In genomic region chr12:76608070-76608469, GRCh38 we compare ENCODE assay signal across 34 cellular contexts.
"Had no signal": no experiment of that assay in that cellular context is flagged by ENCODE, and none has a peak within 500 bp of the region (broad histone marks: within the 10 kb centered on the region; RNA-seq: fewer than 3 reads in every experiment).

No MANE protein-coding gene starts in this region.

- H3K4me1 Mint-ChIP-seq: activated CD4-positive, alpha-beta T cell treated with anti-CD3 and anti-CD28 coated beads for 36 hours; activated CD4-positive, alpha-beta T cell treated with anti-CD3 and anti-CD28 coated beads, Interleukin-2, amount 10 ng/mL, durations not matched to agents 24 days and 14 days; activated CD8-positive, alpha-beta memory T cell treated with anti-CD3 and anti-CD28 coated beads, Interleukin-2, amount 10 ng/mL, durations not matched to agents 7 days and 5 days; activated naive CD4-positive, alpha-beta T cell treated with anti-CD3 and anti-CD28 coated beads, Interleukin-2, amount 50 U/mL, for 24 hours; activated naive CD8-positive, alpha-beta T cell treated with anti-CD3 and anti-CD28 coated beads for 36 hours; activated naive CD8-positive, alpha-beta T cell treated with anti-CD3 and anti-CD28 coated beads, Interleukin-2, amount 50 U/mL, for 24 hours; T-helper 17 cell had no signal

- H3K4me3 ChIP-seq: adrenal gland, body of pancreas had no signal

- H3K27ac Mint-ChIP-seq: activated CD4-positive, alpha-beta memory T cell treated with anti-CD3 and anti-CD28 coated beads for 36 hours; activated CD4-positive, alpha-beta T cell treated with anti-CD3 and anti-CD28 coated beads for 36 hours; activated CD4-positive, alpha-beta T cell treated with anti-CD3 and anti-CD28 coated beads, Interleukin-2, amount 10 ng/mL, durations not matched to agents 24 days and 14 days; activated CD8-positive, alpha-beta memory T cell treated with anti-CD3 and anti-CD28 coated beads, Interleukin-2, amount 10 ng/mL, durations not matched to agents 7 days and 5 days; activated CD8-positive, alpha-beta T cell treated with anti-CD3 and anti-CD28 coated beads, Interleukin-2, amount 10 ng/mL, durations not matched to agents 7 days and 5 days; activated naive CD4-positive, alpha-beta T cell treated with anti-CD3 and anti-CD28 coated beads for 36 hours; activated naive CD4-positive, alpha-beta T cell treated with anti-CD3 and anti-CD28 coated beads, Interleukin-2, amount 50 U/mL, for 24 hours; activated naive CD8-positive, alpha-beta T cell treated with anti-CD3 and anti-CD28 coated beads for 36 hours; activated naive CD8-positive, alpha-beta T cell treated with anti-CD3 and anti-CD28 coated beads, Interleukin-2, amount 50 U/mL, for 24 hours; activated T-helper 1 cell treated with anti-CD3 and anti-CD28 coated beads, Interleukin-12 subunit alpha, Interleukin-12 subunit beta, Interleukin-2, Interleukin-4 antibody, amounts not matched to agents 30 ng/mL and 10 ng/mL and 1 ng/mL, durations not matched to agents 14 hours and 24 hours and 36 hours; activated T-helper 2 cell treated with anti-CD3 and anti-CD28 coated beads, Interferon-gamma antibody, Interleukin-2, Interleukin-4, amounts not matched to agents 10 μg/mL and 5 μg/mL and 100 μg/mL, durations not matched to agents 14 hours and 24 hours and 36 hours; effector memory CD8-positive, alpha-beta T cell; T-helper 17 cell; T-helper 2 cell treated with Interferon-gamma antibody and Interleukin-4, amounts not matched to agents 5 μg/mL and 100 μg/mL, for 36 hours had no signal

- H3K36me3 Mint-ChIP-seq: activated CD4-positive, alpha-beta memory T cell treated with anti-CD3 and anti-CD28 coated beads for 36 hours; activated CD8-positive, alpha-beta memory T cell treated with anti-CD3 and anti-CD28 coated beads, Interleukin-2, amount 10 ng/mL, durations not matched to agents 7 days and 5 days; activated naive CD4-positive, alpha-beta T cell treated with anti-CD3 and anti-CD28 coated beads, Interleukin-2, amount 50 U/mL, for 24 hours; activated naive CD8-positive, alpha-beta T cell treated with anti-CD3 and anti-CD28 coated beads for 36 hours had no signal

- DNase-seq: activated CD4-positive, alpha-beta memory T cell treated with anti-CD3 and anti-CD28 coated beads for 36 hours; activated CD4-positive, alpha-beta T cell treated with anti-CD3 and anti-CD28 coated beads for 36 hours; activated CD4-positive, alpha-beta T cell treated with anti-CD3 and anti-CD28 coated beads, Interleukin-2, amount 10 ng/mL, durations not matched to agents 24 days and 14 days; activated CD4-positive, CD25-positive, alpha-beta regulatory T cell; activated CD4-positive, CD25-positive, alpha-beta regulatory T cell treated with anti-CD3 and anti-CD28 coated beads, Interleukin-2, amount 50 U/mL, for 72 hours; activated CD8-positive, alpha-beta memory T cell treated with anti-CD3 and anti-CD28 coated beads, Interleukin-2, amount 10 ng/mL, durations not matched to agents 7 days and 5 days; activated CD8-positive, alpha-beta memory T cell treated with anti-CD3 and anti-CD28 coated beads, Interleukin-2, amount 50 U/mL, for 4 hours; activated CD8-positive, alpha-beta T cell treated with anti-CD3 and anti-CD28 coated beads, Interleukin-2, amount 10 ng/mL, durations not matched to agents 7 days and 5 days; activated effector memory CD4-positive, alpha-beta T cell treated with anti-CD3 and anti-CD28 coated beads, Interleukin-2, amount 50 U/mL, for 16 hours; activated naive CD4-positive, alpha-beta T cell treated with anti-CD3 and anti-CD28 coated beads for 36 hours; activated naive CD8-positive, alpha-beta T cell treated with anti-CD3 and anti-CD28 coated beads for 36 hours; activated naive CD8-positive, alpha-beta T cell treated with anti-CD3 and anti-CD28 coated beads, Interleukin-2, amount 50 U/mL, for 24 hours; activated T-cell treated with anti-CD3 and anti-CD28 coated beads, Interleukin-2, amount 50 U/mL, for 1 hour; activated T-cell treated with anti-CD3 and anti-CD28 coated beads, Interleukin-2, amount 50 U/mL, for 48 hours; adrenal gland; amygdala; aorta; body of pancreas; cortex of kidney; dermis blood vessel endothelial cell; effector CD4-positive, alpha-beta T cell; effector memory CD8-positive, alpha-beta T cell; T-helper 1 cell; T-helper 17 cell; T1000; WERI-Rb-1 had no signal

- H3K36me3 ChIP-seq: adrenal gland, WERI-Rb-1 had no signal

- H3K9me3 ChIP-seq: adrenal gland, body of pancreas had no signal

- H3K9me3 Mint-ChIP-seq: activated CD4-positive, alpha-beta memory T cell treated with anti-CD3 and anti-CD28 coated beads for 36 hours; activated CD4-positive, alpha-beta T cell treated with anti-CD3 and anti-CD28 coated beads, Interleukin-2, amount 10 ng/mL, durations not matched to agents 24 days and 14 days; activated naive CD4-positive, alpha-beta T cell treated with anti-CD3 and anti-CD28 coated beads for 36 hours; activated naive CD4-positive, alpha-beta T cell treated with anti-CD3 and anti-CD28 coated beads, Interleukin-2, amount 50 U/mL, for 24 hours; activated naive CD8-positive, alpha-beta T cell treated with anti-CD3 and anti-CD28 coated beads for 36 hours; activated naive CD8-positive, alpha-beta T cell treated with anti-CD3 and anti-CD28 coated beads, Interleukin-2, amount 50 U/mL, for 24 hours; activated T-helper 1 cell treated with anti-CD3 and anti-CD28 coated beads, Interleukin-12 subunit alpha, Interleukin-12 subunit beta, Interleukin-2, Interleukin-4 antibody, amounts not matched to agents 30 ng/mL and 10 ng/mL and 1 ng/mL, durations not matched to agents 14 hours and 24 hours and 36 hours; activated T-helper 2 cell treated with anti-CD3 and anti-CD28 coated beads, Interferon-gamma antibody, Interleukin-2, Interleukin-4, amounts not matched to agents 10 μg/mL and 5 μg/mL and 100 μg/mL, durations not matched to agents 14 hours and 24 hours and 36 hours; effector memory CD8-positive, alpha-beta T cell; T-helper 2 cell treated with Interferon-gamma antibody and Interleukin-4, amounts not matched to agents 5 μg/mL and 100 μg/mL, for 36 hours had no signal

- H3K4me3 Mint-ChIP-seq: activated CD4-positive, alpha-beta memory T cell treated with anti-CD3 and anti-CD28 coated beads for 36 hours; activated CD4-positive, alpha-beta T cell treated with anti-CD3 and anti-CD28 coated beads for 36 hours; activated CD4-positive, alpha-beta T cell treated with anti-CD3 and anti-CD28 coated beads, Interleukin-2, amount 10 ng/mL, durations not matched to agents 24 days and 14 days; activated CD8-positive, alpha-beta memory T cell treated with anti-CD3 and anti-CD28 coated beads, Interleukin-2, amount 10 ng/mL, durations not matched to agents 7 days and 5 days; activated CD8-positive, alpha-beta T cell treated with anti-CD3 and anti-CD28 coated beads, Interleukin-2, amount 10 ng/mL, durations not matched to agents 7 days and 5 days; activated naive CD4-positive, alpha-beta T cell treated with anti-CD3 and anti-CD28 coated beads for 36 hours; activated naive CD4-positive, alpha-beta T cell treated with anti-CD3 and anti-CD28 coated beads, Interleukin-2, amount 50 U/mL, for 24 hours; activated naive CD8-positive, alpha-beta T cell treated with anti-CD3 and anti-CD28 coated beads for 36 hours; activated naive CD8-positive, alpha-beta T cell treated with anti-CD3 and anti-CD28 coated beads, Interleukin-2, amount 50 U/mL, for 24 hours; activated T-helper 1 cell treated with anti-CD3 and anti-CD28 coated beads, Interleukin-12 subunit alpha, Interleukin-12 subunit beta, Interleukin-2, Interleukin-4 antibody, amounts not matched to agents 30 ng/mL and 10 ng/mL and 1 ng/mL, durations not matched to agents 14 hours and 24 hours and 36 hours; effector memory CD8-positive, alpha-beta T cell; T-helper 17 cell; T-helper 2 cell treated with Interferon-gamma antibody and Interleukin-4, amounts not matched to agents 5 μg/mL and 100 μg/mL, for 36 hours had no signal

- H3K27me3 ChIP-seq: adrenal gland, body of pancreas had no signal

- H3K27me3 Mint-ChIP-seq: activated CD4-positive, alpha-beta memory T cell treated with anti-CD3 and anti-CD28 coated beads for 36 hours; activated naive CD4-positive, alpha-beta T cell treated with anti-CD3 and anti-CD28 coated beads, Interleukin-2, amount 50 U/mL, for 24 hours; activated naive CD8-positive, alpha-beta T cell treated with anti-CD3 and anti-CD28 coated beads for 36 hours had no signal

- FAIRE-seq: colon, endometrium, endothelial cell of umbilical vein, frontal cortex had no signal

- H3K4me1 ChIP-seq: body of pancreas had no signal

- H3K27ac ChIP-seq: adrenal gland, body of pancreas, WERI-Rb-1 had no signal
